9 cellular contexts compared by ENCODE assay signal in genomic region chr9:94639996-94640376, GRCh38. TPM values are rescaled to one million over a fixed set of nuclear protein-coding genes. Genes with fewer than 3 reads are reported as not detected.
DNase-seq lines count a peak whose midpoint lies in the region; ATAC-seq and TF ChIP-seq lines count a peak whose summit lies in the region.
"Had no signal": no experiment of that assay in that cellular context is flagged by ENCODE, and none has a peak within 500 bp of the region (broad histone marks: within the 10 kb centered on the region; RNA-seq: fewer than 3 reads in every experiment).

No MANE protein-coding gene starts in this region.

- 71% methylated on average over 15 of the region's 15 CpGs for WGBS in urinary bladder

- TF ChIP-seq CTCF in right atrium auricular region (IDR thresholded peaks at IDR 0.05), result no peak
- no peak for TF ChIP-seq CTCF in dorsolateral prefrontal cortex (IDR thresholded peaks at IDR 0.05 in 54 of 56, conservative IDR thresholded peaks at IDR 0.05 in 2 of 56; ENCODE audit: low read depth in 1 of 56, partially characterized antibody in 56 of 56)

- ATAC-seq in left ventricle myocardium superior (no peak), GM21423 (IDR thresholded peaks at IDR 0.05; ENCODE audit: unreplicated experiment) (no peak), HG02852 (IDR thresholded peaks at IDR 0.05; ENCODE audit: unreplicated experiment) (no peak)

- no peak for DNase-seq in right atrium auricular region (ENCODE audit: low spot score)
- no peak for DNase-seq in left ventricle myocardium superior
- no peak for DNase-seq in dorsolateral prefrontal cortex
- no peak for DNase-seq in effector CD4-positive, alpha-beta T cell
- DNase-seq: Karpas-422 had no signal

- intact Hi-C loops in left ventricle myocardium superior (cut with micrococcal nuclease), result no loop called here
- intact Hi-C loops in dorsolateral prefrontal cortex (cut with DNase I), result no loop called here

- H3K4me1 ChIP-seq in right atrium auricular region, result peaks cover 0 to 26% of the 10 kb centered on the region in 2 donors
- peaks cover 0 to 9% of the 10 kb centered on the region in 2 donors for H3K4me1 ChIP-seq in muscle layer of duodenum (ENCODE audit: control insufficient read depth in 1 of 2, insufficient read depth in 2 of 2, low read length in 2 of 2)
- H3K4me1 ChIP-seq in urinary bladder (ENCODE audit: insufficient read depth), result no peaks in the 10 kb centered on the region

- peak overlapping the region; percentile 45 to 57 for H3K4me3 ChIP-seq in right atrium auricular region
- H3K4me3 ChIP-seq in dorsolateral prefrontal cortex, result peak overlapping the region in 50 of 59 donors; percentile 31 to 70 (median 56)
- peak overlapping the region; percentile 53 to 82 for H3K4me3 ChIP-seq in muscle layer of duodenum (ENCODE audit: low read depth in 1 of 2, low read length in 2 of 2)
- peak overlapping the region; percentile 64 for H3K4me3 ChIP-seq in urinary bladder (ENCODE audit: low read depth, low read length)

- H3K27ac ChIP-seq in right atrium auricular region (no peak overlapping the region), dorsolateral prefrontal cortex (no peak overlapping the region), muscle layer of duodenum (ENCODE audit: low read length) (peak overlapping the region; percentile 51), urinary bladder (ENCODE audit: low read depth) (peak overlapping the region; percentile 25)

- H3K27me3 ChIP-seq in right atrium auricular region, result no peaks in the 10 kb centered on the region
- peaks cover 0 to 28% (median 14%) of the 10 kb centered on the region in 45 donors for H3K27me3 ChIP-seq in dorsolateral prefrontal cortex
- H3K27me3 ChIP-seq in muscle layer of duodenum (ENCODE audit: low read depth, low read length), result no peaks in the 10 kb centered on the region

- H3K9me3 ChIP-seq in right atrium auricular region (no peaks in the 10 kb centered on the region), muscle layer of duodenum (ENCODE audit: control insufficient read depth in 1 of 2, low read length in 2 of 2) (no peaks in the 10 kb centered on the region)

- H3K36me3 ChIP-seq in right atrium auricular region (no peaks in the 10 kb centered on the region), muscle layer of duodenum (ENCODE audit: control insufficient read depth in 1 of 2, insufficient read depth in 2 of 2, low read length in 2 of 2) (no peaks in the 10 kb centered on the region), urinary bladder (ENCODE audit: insufficient read depth) (no peaks in the 10 kb centered on the region)

RNA-seq across cellular contexts. Expression of gene FBP1, which starts 0.7 kb away (rescaled TPM):
- 1 to 10 TPM; 3.6 to 4.1 TPM for total RNA-seq in right atrium auricular region
- 1.3 TPM for total RNA-seq in left ventricle myocardium superior
- 1 to 10 TPM in 84 of 120 experiments, under 1 TPM in 27, not detected in 9; 0.58 to 7.0 (median 1.4) TPM for total RNA-seq in dorsolateral prefrontal cortex
- total RNA-seq in urinary bladder, result 13.6 TPM
- 48.6 TPM for polyA plus RNA-seq in urinary bladder

RNA-seq across cellular contexts. Expression of gene FBP2, which starts 46.4 kb away (rescaled TPM):
- total RNA-seq in right atrium auricular region (not detected), left ventricle myocardium superior (not detected), dorsolateral prefrontal cortex (under 1 TPM in 1 of 120 experiments, not detected in 119; 0.40 TPM), urinary bladder (2.2 TPM)
- polyA plus RNA-seq in urinary bladder, result 0.56 TPM

Comparison
In these comparisons a context has a peak if more than half of its experiments do, and no peak if none do; other contexts are left out.
1. H3K27ac ChIP-seq: peak in muscle layer of duodenum (single experiment) and urinary bladder (single experiment); none in right atrium auricular region (0 of 2) and dorsolateral prefrontal cortex (0 of 59).
2. Peak in every context shown above with its lines, with median percentiles within 50 percentile points of each other: H3K4me3 ChIP-seq.